26 cellular contexts compared by ENCODE assay signal in genomic region chr5:12952409-12952808, GRCh38.
"Had no signal": no experiment of that assay in that cellular context is flagged by ENCODE, and none has a peak within 500 bp of the region (broad histone marks: within the 10 kb centered on the region; RNA-seq: fewer than 3 reads in every experiment).

No MANE protein-coding gene starts in this region.

- H3K9me3 ChIP-seq: colonic mucosa, esophagus muscularis mucosa, esophagus squamous epithelium, gastrocnemius medialis, gastroesophageal sphincter, heart left ventricle, heart right ventricle had no signal

- H2AFZ ChIP-seq: hepatocyte had no signal

- H3K4me3 ChIP-seq: colonic mucosa, coronary artery, dorsolateral prefrontal cortex, esophagus muscularis mucosa, esophagus squamous epithelium, gastrocnemius medialis, gastroesophageal sphincter, heart left ventricle, heart right ventricle, hepatocyte had no signal

- DNase-seq: colonic mucosa; cortex of kidney; dermis blood vessel endothelial cell; dorsolateral prefrontal cortex; effector CD4-positive, alpha-beta T cell; effector CD8-positive, alpha-beta T cell; effector memory CD4-positive, alpha-beta T cell; effector memory CD8-positive, alpha-beta T cell; endodermal cell; erythroblast; esophagus squamous epithelium; foreskin fibroblast; foreskin melanocyte; gastrocnemius medialis; glutamatergic neuron; head of caudate nucleus; heart left ventricle; heart right ventricle; hippocampal formation had no signal

- H3K4me2 ChIP-seq: hepatocyte had no signal

- H3K27ac ChIP-seq: colonic mucosa, coronary artery, dorsolateral prefrontal cortex, epithelial cell of prostate, esophagus muscularis mucosa, esophagus squamous epithelium, foreskin keratinocyte, gastrocnemius medialis, gastroesophageal sphincter, heart left ventricle, heart right ventricle, hepatocyte had no signal

- H3K36me3 ChIP-seq: colonic mucosa, esophagus muscularis mucosa, esophagus squamous epithelium, gastrocnemius medialis, gastroesophageal sphincter, heart left ventricle, heart right ventricle had no signal

- H3K27me3 ChIP-seq: colonic mucosa, dorsolateral prefrontal cortex, esophagus muscularis mucosa, esophagus squamous epithelium, foreskin keratinocyte, gastrocnemius medialis, gastroesophageal sphincter, heart left ventricle, heart right ventricle, hepatocyte had no signal

- H3K79me2 ChIP-seq: hepatocyte had no signal

- H3K4me1 ChIP-seq: colonic mucosa, esophagus muscularis mucosa, esophagus squamous epithelium, foreskin keratinocyte, gastrocnemius medialis, gastroesophageal sphincter, heart left ventricle, heart right ventricle had no signal

- ATAC-seq: effector memory CD8-positive, alpha-beta T cell; esophagus mucosa; gastrocnemius medialis; gastroesophageal sphincter; heart left ventricle; heart right ventricle had no signal
